Comparison of ENCODE assay signal across 9 cellular contexts in the genomic region with DNA sequence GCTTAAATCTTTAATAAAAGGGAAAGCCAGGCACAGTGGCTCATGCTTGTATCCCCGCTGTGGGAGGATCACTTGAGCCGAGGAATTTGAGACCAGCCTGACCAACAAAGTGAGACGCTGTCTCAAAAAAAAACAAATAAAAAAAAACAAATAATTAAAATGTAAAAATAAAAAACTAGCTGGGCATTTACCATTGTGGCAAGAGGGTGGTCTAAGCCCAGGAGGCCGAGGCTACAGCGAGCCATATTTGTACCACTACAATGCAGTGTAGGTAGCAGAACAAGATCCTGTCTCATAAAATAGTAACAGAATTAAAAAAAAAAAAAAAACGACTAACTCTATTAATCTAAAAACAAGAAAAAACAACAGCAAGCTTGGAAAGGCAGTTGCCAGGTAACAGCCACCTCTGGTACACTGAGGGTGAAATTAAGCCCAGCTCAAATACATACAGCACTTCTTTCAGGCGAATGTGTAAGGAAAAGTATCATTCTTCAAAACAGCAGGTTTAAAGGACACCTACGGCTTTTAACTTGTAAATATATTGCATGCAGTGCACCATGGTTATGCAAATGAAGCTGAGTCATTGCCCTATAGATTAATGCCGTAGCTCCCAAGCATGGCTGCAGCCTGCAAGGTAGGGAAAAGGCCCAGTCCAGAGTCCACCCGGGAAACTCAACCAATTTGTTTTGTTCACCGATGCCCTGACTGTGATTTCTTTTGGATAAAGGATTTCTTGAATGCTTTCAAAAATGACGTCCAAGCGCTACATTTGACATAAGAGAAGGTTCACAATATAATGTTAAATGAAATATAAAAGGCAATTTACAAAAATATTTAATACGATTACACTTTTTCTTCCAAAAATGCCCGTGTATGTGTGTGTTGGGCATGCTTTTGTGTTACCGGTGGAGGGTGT. TPM values are rescaled to one million over a fixed set of nuclear protein-coding genes. Genes with fewer than 3 reads are reported as not detected.
DNase-seq lines count a peak whose midpoint lies in the region; ATAC-seq, FAIRE-seq and TF ChIP-seq lines count a peak whose summit lies in the region.
"Had no signal": no experiment of that assay in that cellular context is flagged by ENCODE, and none has a peak within 500 bp of the region (broad histone marks: within the 10 kb centered on the region; RNA-seq: fewer than 3 reads in every experiment).

No MANE protein-coding gene starts in this region.

- H3K4me1 ChIP-seq in SK-N-SH (ENCODE audit: control insufficient read depth in 1 of 2, insufficient read depth in 2 of 2, low read depth in 1 of 2, low read length in 1 of 2): no peaks in the 10 kb centered on the region

- ATAC-seq in GM21515 (IDR thresholded peaks at IDR 0.05; ENCODE audit: unreplicated experiment) (no peak), HG03432 (IDR thresholded peaks at IDR 0.05; ENCODE audit: unreplicated experiment) (no peak)

- POLR2A ChIA-PET in SK-N-SH (lab: Yijun Ruan, JAX): interaction anchor here (0.6 to 1.0 kb wide), 4 partner anchors 52 to 111 kb away, joined by 3 to 7 read pairs (median 4); partner anchors contain the start of gene SYAP1

- no peak overlapping the region for H3K4me2 ChIP-seq in SK-N-SH

- CTCF ChIA-PET in SK-N-SH (lab: Yijun Ruan, JAX): no interaction called here

- peaks cover 21% of the 10 kb centered on the region for H3F3A ChIP-seq in SK-N-SH (replicated peaks; ENCODE audit: insufficient read depth)

- no peaks in the 10 kb centered on the region for H3K36me3 ChIP-seq in SK-N-SH (replicated peaks in 1 of 2; ENCODE audit: control insufficient read depth in 1 of 2, insufficient read depth in 2 of 2, low read length in 1 of 2)

- no peaks in the 10 kb centered on the region for H3K9me3 ChIP-seq in SK-N-SH

- no peaks in the 10 kb centered on the region for H3K79me2 ChIP-seq in SK-N-SH (ENCODE audit: insufficient read depth)

- H3K27ac ChIP-seq in SK-N-SH (ENCODE audit: low read depth in 2 of 2, low read length in 1 of 2): peak overlapping the region; percentile 85

- peak in 1 of 2 experiments; percentile 7; a peak in 1 of 4 replicates for TF ChIP-seq EP300 in SK-N-SH (IDR thresholded peaks at IDR 0.05; ENCODE audit: borderline replicate concordance in 1 of 2, low read depth in 1 of 2, low read length in 1 of 2)

- no peaks in the 10 kb centered on the region for H4K20me1 ChIP-seq in SK-N-SH (ENCODE audit: insufficient read depth)

- no peak overlapping the region for H3K4me3 ChIP-seq in SK-N-SH (ENCODE audit: low read depth in 2 of 2, low read length in 1 of 2)

- H2AFZ ChIP-seq in SK-N-SH (ENCODE audit: low read depth): peak overlapping the region; percentile 92; the same call in 1 of the 2 replicates

- 41% methylated on average over 16 of the region's 16 CpGs for WGBS in SK-N-SH (ENCODE audit: low lambda C conversion rate)

- FAIRE-seq in HTR-8/SVneo (lab: Jason Lieb, UNC): no peak

- peak; percentile 21 for DNase-seq in COLO668 (lab: John Stamatoyannopoulos, UW; ENCODE audit: unreplicated experiment)
- peak; percentile 59 for DNase-seq in HTR-8/SVneo (ENCODE audit: insufficient read length, low spot score)
- DNase-seq in SK-N-SH: peak; percentile 44
- peak; percentile 45 for DNase-seq in iPS-NIHi11 (ENCODE audit: low spot score)
- DNase-seq in midbrain (lab: John Stamatoyannopoulos, UW): no peak
- DNase-seq in GM19238 (ENCODE audit: insufficient read length, low spot score): no peak
- DNase-seq: head of caudate nucleus had no signal

- no peaks in the 10 kb centered on the region for H3K9me2 ChIP-seq in SK-N-SH

- H3K9ac ChIP-seq in SK-N-SH: peak overlapping the region; percentile 65; the same call in 1 of the 2 replicates

- no peak for TF ChIP-seq CTCF in SK-N-SH (IDR thresholded peaks at IDR 0.05)

- no peak for TF ChIP-seq RAD21 in SK-N-SH (IDR thresholded peaks at IDR 0.05; ENCODE audit: low read length)

- no peaks in the 10 kb centered on the region for H3K27me3 ChIP-seq in SK-N-SH (ENCODE audit: insufficient read depth)

TF ChIP-seq in SK-N-SH, 30 proteins besides CTCF, POLR2A, EP300 and RAD21:
- TF ChIP-seq, protein P1, sequence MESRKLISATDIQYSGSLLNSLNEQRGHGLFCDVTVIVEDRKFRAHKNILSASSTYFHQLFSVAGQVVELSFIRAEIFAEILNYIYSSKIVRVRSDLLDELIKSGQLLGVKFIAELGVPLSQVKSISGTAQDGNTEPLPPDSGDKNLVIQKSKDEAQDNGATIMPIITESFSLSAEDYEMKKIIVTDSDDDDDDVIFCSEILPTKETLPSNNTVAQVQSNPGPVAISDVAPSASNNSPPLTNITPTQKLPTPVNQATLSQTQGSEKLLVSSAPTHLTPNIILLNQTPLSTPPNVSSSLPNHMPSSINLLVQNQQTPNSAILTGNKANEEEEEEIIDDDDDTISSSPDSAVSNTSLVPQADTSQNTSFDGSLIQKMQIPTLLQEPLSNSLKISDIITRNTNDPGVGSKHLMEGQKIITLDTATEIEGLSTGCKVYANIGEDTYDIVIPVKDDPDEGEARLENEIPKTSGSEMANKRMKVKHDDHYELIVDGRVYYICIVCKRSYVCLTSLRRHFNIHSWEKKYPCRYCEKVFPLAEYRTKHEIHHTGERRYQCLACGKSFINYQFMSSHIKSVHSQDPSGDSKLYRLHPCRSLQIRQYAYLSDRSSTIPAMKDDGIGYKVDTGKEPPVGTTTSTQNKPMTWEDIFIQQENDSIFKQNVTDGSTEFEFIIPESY (IDR thresholded peaks at IDR 0.05; ENCODE audit: borderline replicate concordance, low read depth): peak; percentile 83
- TF ChIP-seq YY1 (IDR thresholded peaks at IDR 0.05; ENCODE audit: low read depth) (peak; percentile 59; the same call in 1 of the 2 replicates), GABPA (IDR thresholded peaks at IDR 0.05; ENCODE audit: low read depth) (no peak), PBX3 (IDR thresholded peaks at IDR 0.05) (peak; percentile 56), FOSL2 (IDR thresholded peaks at IDR 0.05; ENCODE audit: borderline replicate concordance, low read depth) (peak; percentile 65; the same call in 1 of the 2 replicates), JUND (IDR thresholded peaks at IDR 0.05) (peak; percentile 43), FOXM1 (IDR thresholded peaks at IDR 0.05; ENCODE audit: low read depth) (no peak), SIN3A (IDR thresholded peaks at IDR 0.05; ENCODE audit: borderline replicate concordance, low read depth, low read length) (peak; percentile 99), TAF1 (IDR thresholded peaks at IDR 0.05; ENCODE audit: borderline replicate concordance, low read depth, low read length) (peak; percentile 67; the same call in 1 of the 2 replicates), TEAD4 (IDR thresholded peaks at IDR 0.05; ENCODE audit: borderline replicate concordance, insufficient read depth) (0 out of 2 replicates have a peak, but pooled peaks have one; percentile 56), POLR2AphosphoS5 (IDR thresholded peaks at IDR 0.05; ENCODE audit: low read depth, low read length) (peak; percentile 100)
- TF ChIP-seq, protein P2, sequence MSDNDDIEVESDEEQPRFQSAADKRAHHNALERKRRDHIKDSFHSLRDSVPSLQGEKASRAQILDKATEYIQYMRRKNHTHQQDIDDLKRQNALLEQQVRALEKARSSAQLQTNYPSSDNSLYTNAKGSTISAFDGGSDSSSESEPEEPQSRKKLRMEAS (IDR thresholded peaks at IDR 0.05; ENCODE audit: low read depth): peak; percentile 22; the same call in 1 of the 2 replicates
- TF ChIP-seq, protein P3, sequence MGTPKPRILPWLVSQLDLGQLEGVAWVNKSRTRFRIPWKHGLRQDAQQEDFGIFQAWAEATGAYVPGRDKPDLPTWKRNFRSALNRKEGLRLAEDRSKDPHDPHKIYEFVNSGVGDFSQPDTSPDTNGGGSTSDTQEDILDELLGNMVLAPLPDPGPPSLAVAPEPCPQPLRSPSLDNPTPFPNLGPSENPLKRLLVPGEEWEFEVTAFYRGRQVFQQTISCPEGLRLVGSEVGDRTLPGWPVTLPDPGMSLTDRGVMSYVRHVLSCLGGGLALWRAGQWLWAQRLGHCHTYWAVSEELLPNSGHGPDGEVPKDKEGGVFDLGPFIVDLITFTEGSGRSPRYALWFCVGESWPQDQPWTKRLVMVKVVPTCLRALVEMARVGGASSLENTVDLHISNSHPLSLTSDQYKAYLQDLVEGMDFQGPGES (IDR thresholded peaks at IDR 0.05; ENCODE audit: low read depth, low read length): no peak

RNA-seq across cellular contexts. Expression of gene TXLNG, which starts 14.5 kb away (rescaled TPM):
- 12.1 and 16.6 TPM in 2 replicates for polyA plus RNA-seq in SK-N-SH (2012; rRNA removed)
- 15.5 and 17.7 TPM in 2 replicates for polyA plus RNA-seq in SK-N-SH (2012; cell fraction: cytosol; rRNA removed)
- 14.6 and 28.0 TPM in 2 replicates for polyA plus RNA-seq in SK-N-SH (2012; cell fraction: nucleus; rRNA removed)

RNA-seq across cellular contexts. Expression of gene SYAP1, which starts 52.3 kb away (rescaled TPM):
- 11.9 and 12.9 TPM in 2 replicates for polyA plus RNA-seq in SK-N-SH (2012; rRNA removed)
- polyA plus RNA-seq in SK-N-SH (2012; cell fraction: cytosol; rRNA removed): 17.7 and 21.6 TPM in 2 replicates
- polyA plus RNA-seq in SK-N-SH (2012; cell fraction: nucleus; rRNA removed): 6.9 and 9.8 TPM in 2 replicates

RNA-seq across cellular contexts. Expression of gene CTPS2, which starts 59.3 kb away (rescaled TPM):
- polyA plus RNA-seq in SK-N-SH (2012; rRNA removed): 6.1 and 6.9 TPM in 2 replicates
- 6.8 and 7.0 TPM in 2 replicates for polyA plus RNA-seq in SK-N-SH (2012; cell fraction: cytosol; rRNA removed)
- polyA plus RNA-seq in SK-N-SH (2012; cell fraction: nucleus; rRNA removed): 9.2 and 16.5 TPM in 2 replicates

Comparison
In these comparisons a context has a peak if more than half of its experiments do, and no peak if none do; other contexts are left out.
1. DNase-seq: peak in COLO668 (single experiment), HTR-8/SVneo (single experiment), SK-N-SH (single experiment) and iPS-NIHi11 (single experiment); none in midbrain (single experiment) and GM19238 (single experiment).